ENCODE assay signal across 8 cellular contexts in genomic region chr12:131893605-131894312, GRCh38. TPM values are rescaled to one million over a fixed set of nuclear protein-coding genes. Genes with fewer than 3 reads are reported as not detected.
DNase-seq lines count a peak whose midpoint lies in the region; ATAC-seq, FAIRE-seq and TF ChIP-seq lines count a peak whose summit lies in the region.

No MANE protein-coding gene starts in this region.

- CTCF ChIA-PET in activated naive CD4-positive, alpha-beta T cell treated with anti-CD3 and anti-CD28 coated beads, Interleukin-2, amount 10 ng/mL, durations not matched to agents 7 days and 5 days (lab: Charles Lee) = no interaction called here

- peaks cover 2% of the 10 kb centered on the region for H3K36me3 Mint-ChIP-seq in activated naive CD4-positive, alpha-beta T cell treated with anti-CD3 and anti-CD28 coated beads, Interleukin-2, amount 10 ng/mL, durations not matched to agents 7 days and 5 days
- H3K36me3 Mint-ChIP-seq in activated T-helper 1 cell treated with anti-CD3 and anti-CD28 coated beads, Interleukin-12 subunit alpha, Interleukin-12 subunit beta, Interleukin-2, Interleukin-4 antibody, amounts not matched to agents 30 ng/mL and 10 ng/mL and 1 ng/mL, durations not matched to agents 14 hours and 24 hours and 36 hours (ENCODE audit: low read depth) = no peaks in the 10 kb centered on the region

- no peak for DNase-seq in activated naive CD4-positive, alpha-beta T cell treated with anti-CD3 and anti-CD28 coated beads, Interleukin-2, amount 10 ng/mL, durations not matched to agents 7 days and 5 days
- DNase-seq in activated naive CD4-positive, alpha-beta T cell treated with anti-CD3 and anti-CD28 coated beads, Interleukin-2, amount 50 U/mL, for 16 hours = no peak
- no peak for DNase-seq in activated T-helper 1 cell treated with anti-CD3 and anti-CD28 coated beads, Interleukin-12 subunit alpha, Interleukin-12 subunit beta, Interleukin-2, Interleukin-4 antibody, amounts not matched to agents 30 ng/mL and 10 ng/mL and 1 ng/mL, durations not matched to agents 14 hours and 24 hours and 36 hours (ENCODE audit: low spot score)
- DNase-seq in kidney (peak; percentile 32), tibial artery (no peak)

- ATAC-seq in GM21576 (IDR thresholded peaks at IDR 0.05; ENCODE audit: unreplicated experiment) (no peak), GM21367 (IDR thresholded peaks at IDR 0.05; ENCODE audit: unreplicated experiment) (no peak), GM21825 (IDR thresholded peaks at IDR 0.05; ENCODE audit: unreplicated experiment) (no peak)

- no peaks in the 10 kb centered on the region for H3K27me3 ChIP-seq in tibial artery

- H3K27ac Mint-ChIP-seq in activated naive CD4-positive, alpha-beta T cell treated with anti-CD3 and anti-CD28 coated beads, Interleukin-2, amount 10 ng/mL, durations not matched to agents 7 days and 5 days = peak overlapping the region; percentile 46
- no peak overlapping the region for H3K27ac Mint-ChIP-seq in activated T-helper 1 cell treated with anti-CD3 and anti-CD28 coated beads, Interleukin-12 subunit alpha, Interleukin-12 subunit beta, Interleukin-2, Interleukin-4 antibody, amounts not matched to agents 30 ng/mL and 10 ng/mL and 1 ng/mL, durations not matched to agents 14 hours and 24 hours and 36 hours

- peaks cover 10% of the 10 kb centered on the region for H3K27me3 Mint-ChIP-seq in activated naive CD4-positive, alpha-beta T cell treated with anti-CD3 and anti-CD28 coated beads, Interleukin-2, amount 10 ng/mL, durations not matched to agents 7 days and 5 days
- peaks cover 12% of the 10 kb centered on the region for H3K27me3 Mint-ChIP-seq in activated T-helper 1 cell treated with anti-CD3 and anti-CD28 coated beads, Interleukin-12 subunit alpha, Interleukin-12 subunit beta, Interleukin-2, Interleukin-4 antibody, amounts not matched to agents 30 ng/mL and 10 ng/mL and 1 ng/mL, durations not matched to agents 14 hours and 24 hours and 36 hours (ENCODE audit: insufficient read depth)

- H3K4me3 ChIP-seq in kidney (ENCODE audit: low read length in 2 of 2) (no peak overlapping the region), tibial artery (peak overlapping the region; percentile 82 to 91)

- peak overlapping the region; percentile 71 for H3K4me3 Mint-ChIP-seq in activated naive CD4-positive, alpha-beta T cell treated with anti-CD3 and anti-CD28 coated beads, Interleukin-2, amount 10 ng/mL, durations not matched to agents 7 days and 5 days
- H3K4me3 Mint-ChIP-seq in activated T-helper 1 cell treated with anti-CD3 and anti-CD28 coated beads, Interleukin-12 subunit alpha, Interleukin-12 subunit beta, Interleukin-2, Interleukin-4 antibody, amounts not matched to agents 30 ng/mL and 10 ng/mL and 1 ng/mL, durations not matched to agents 14 hours and 24 hours and 36 hours = peak overlapping the region; percentile 39

- TF ChIP-seq CTCF in kidney (IDR thresholded peaks at IDR 0.05; ENCODE audit: borderline replicate concordance, extremely low read depth, insufficient read depth) = no peak
- no peak for TF ChIP-seq CTCF in tibial artery (IDR thresholded peaks at IDR 0.05)

- H3K4me1 ChIP-seq in kidney (ENCODE audit: control insufficient read depth in 1 of 2, insufficient read depth in 1 of 2, low read depth in 1 of 2, low read length in 2 of 2) (peaks cover 9 to 16% of the 10 kb centered on the region in 2 donors), tibial artery (peaks cover 0 to 30% (median 12%) of the 10 kb centered on the region in 4 donors)

- H3K9me3 Mint-ChIP-seq in activated naive CD4-positive, alpha-beta T cell treated with anti-CD3 and anti-CD28 coated beads, Interleukin-2, amount 10 ng/mL, durations not matched to agents 7 days and 5 days = no peaks in the 10 kb centered on the region
- H3K9me3 Mint-ChIP-seq in activated T-helper 1 cell treated with anti-CD3 and anti-CD28 coated beads, Interleukin-12 subunit alpha, Interleukin-12 subunit beta, Interleukin-2, Interleukin-4 antibody, amounts not matched to agents 30 ng/mL and 10 ng/mL and 1 ng/mL, durations not matched to agents 14 hours and 24 hours and 36 hours = no peaks in the 10 kb centered on the region

- H3K36me3 ChIP-seq in kidney (ENCODE audit: control insufficient read depth in 1 of 2, insufficient read depth in 2 of 2, low read length in 2 of 2) (peaks cover 0 to 2% of the 10 kb centered on the region in 2 donors), tibial artery (peaks cover 0 to 21% (median 14%) of the 10 kb centered on the region in 3 donors)

- peaks cover 20% of the 10 kb centered on the region for H3K4me1 Mint-ChIP-seq in activated naive CD4-positive, alpha-beta T cell treated with anti-CD3 and anti-CD28 coated beads, Interleukin-2, amount 10 ng/mL, durations not matched to agents 7 days and 5 days
- H3K4me1 Mint-ChIP-seq in activated T-helper 1 cell treated with anti-CD3 and anti-CD28 coated beads, Interleukin-12 subunit alpha, Interleukin-12 subunit beta, Interleukin-2, Interleukin-4 antibody, amounts not matched to agents 30 ng/mL and 10 ng/mL and 1 ng/mL, durations not matched to agents 14 hours and 24 hours and 36 hours (ENCODE audit: low read depth) = no peaks in the 10 kb centered on the region

- intact Hi-C loops in activated T-helper 1 cell treated with anti-CD3 and anti-CD28 coated beads, Interleukin-12 subunit alpha, Interleukin-12 subunit beta, Interleukin-2, Interleukin-4 antibody, amounts not matched to agents 30 ng/mL and 10 ng/mL and 1 ng/mL, durations not matched to agents 14 hours and 24 hours and 36 hours (cut with micrococcal nuclease) = loop anchor here (1.0 to 10.0 kb wide), 6 partner anchors 56 to 1019 kb away; partner anchors contain the start of genes EP400, MMP17 and RAN
- intact Hi-C loops in kidney (cut with DNase I) = no loop called here
- intact Hi-C loops in tibial artery (cut with DNase I; ENCODE audit: low total_unique reads) = loop anchor here (5.0 kb wide), 1 partner anchor 599 kb away; the partner anchor contains the start of gene FBRSL1

- H3K9me3 ChIP-seq in kidney (ENCODE audit: control insufficient read depth in 1 of 2, low read length in 2 of 2) = no peaks in the 10 kb centered on the region
- H3K9me3 ChIP-seq in tibial artery = no peaks in the 10 kb centered on the region

- peak overlapping the region in 1 of 2 donors; percentile 43 for H3K9ac ChIP-seq in kidney (ENCODE audit: low read length in 2 of 2)

- peak overlapping the region in 1 of 2 donors; percentile 50 for H3K27ac ChIP-seq in kidney (ENCODE audit: low read depth in 2 of 2, low read length in 2 of 2)
- peak overlapping the region; percentile 95 to 98 for H3K27ac ChIP-seq in tibial artery

- no peak for FAIRE-seq in kidney (lab: Jason Lieb, UNC)

RNA-seq across cellular contexts. Expression of gene ULK1, which starts 0.7 kb away (rescaled TPM):
- total RNA-seq in activated T-helper 1 cell treated with anti-CD3 and anti-CD28 coated beads, Interleukin-12 subunit alpha, Interleukin-12 subunit beta, Interleukin-2, Interleukin-4 antibody, amounts not matched to agents 30 ng/mL and 10 ng/mL and 1 ng/mL, durations not matched to agents 14 hours and 24 hours and 36 hours = 28.4 TPM in 2 replicates
- 33.4 TPM for total RNA-seq in kidney
- 11.4 TPM for polyA plus RNA-seq in kidney (ENCODE audit: insufficient read depth, low read depth, low replicate concordance)

RNA-seq across cellular contexts. Expression of gene PUS1, which starts 35.3 kb away (rescaled TPM):
- total RNA-seq in activated T-helper 1 cell treated with anti-CD3 and anti-CD28 coated beads, Interleukin-12 subunit alpha, Interleukin-12 subunit beta, Interleukin-2, Interleukin-4 antibody, amounts not matched to agents 30 ng/mL and 10 ng/mL and 1 ng/mL, durations not matched to agents 14 hours and 24 hours and 36 hours = 92.1 and 100.0 TPM in 2 replicates
- total RNA-seq in kidney = 28.8 TPM
- polyA plus RNA-seq in kidney (ENCODE audit: insufficient read depth, low read depth, low replicate concordance) = 16.1 TPM

RNA-seq across cellular contexts. Expression of gene EP400, which starts 56.0 kb away (rescaled TPM):
- total RNA-seq in activated T-helper 1 cell treated with anti-CD3 and anti-CD28 coated beads, Interleukin-12 subunit alpha, Interleukin-12 subunit beta, Interleukin-2, Interleukin-4 antibody, amounts not matched to agents 30 ng/mL and 10 ng/mL and 1 ng/mL, durations not matched to agents 14 hours and 24 hours and 36 hours = 66.6 TPM in 2 replicates
- 44.7 TPM for total RNA-seq in kidney
- 7.5 TPM for polyA plus RNA-seq in kidney (ENCODE audit: insufficient read depth, low read depth, low replicate concordance)

Comparison
In these comparisons a context has a peak if more than half of its experiments do, and no peak if none do; other contexts are left out.
1. H3K4me3 ChIP-seq: peak in tibial artery (2 of 2); none in kidney (0 of 2).